ENCODE assay signal across 30 cellular contexts in the genomic region with DNA sequence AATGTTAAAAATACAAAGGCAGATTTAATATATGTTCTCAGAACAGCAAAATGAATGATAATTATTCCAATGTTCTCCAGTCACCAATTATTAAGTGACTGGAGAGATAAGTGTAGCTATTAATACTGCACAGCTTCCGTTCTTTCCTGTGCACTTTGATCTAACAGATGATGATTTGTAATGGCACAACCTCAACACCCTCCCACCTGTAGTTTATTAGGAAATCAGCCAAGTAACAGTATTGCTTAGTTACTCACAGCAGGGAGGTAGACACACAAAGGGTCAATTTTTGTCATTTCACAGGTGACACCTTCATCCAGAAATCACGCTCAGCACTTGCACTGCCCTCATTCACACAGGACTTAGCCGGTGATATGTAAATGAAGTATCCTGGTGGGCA.
"Had no signal": no experiment of that assay in that cellular context is flagged by ENCODE, and none has a peak within 500 bp of the region (broad histone marks: within the 10 kb centered on the region; RNA-seq: fewer than 3 reads in every experiment).

No MANE protein-coding gene starts in this region.

- H3K4me3 ChIP-seq: gastroesophageal sphincter, hepatocyte, psoas muscle, right atrium auricular region, stomach, thyroid gland, upper lobe of left lung, vagina had no signal

- H3K27ac ChIP-seq: brain microvascular endothelial cell, gastroesophageal sphincter, hepatocyte, parathyroid adenoma, psoas muscle, right atrium auricular region, stomach, thyroid gland, upper lobe of left lung, vagina had no signal

- H3K4me3 Mint-ChIP-seq: activated CD4-positive, alpha-beta memory T cell treated with anti-CD3 and anti-CD28 coated beads, Interleukin-2, amount 10 ng/mL, durations not matched to agents 7 days and 5 days; activated CD4-positive, alpha-beta T cell treated with anti-CD3 and anti-CD28 coated beads, Interleukin-2, amount 10 ng/mL, durations not matched to agents 24 days and 14 days; activated T-cell treated with anti-CD3 and anti-CD28 coated beads, Interleukin-2, amount 50 U/mL, for 24 hours; effector memory CD8-positive, alpha-beta T cell; naive B cell; nephron progenitor cell; stimulated activated naive B cell treated with anti-CD40 and anti-IgM and Interleukin-4, amounts not matched to agents 10 μg/mL and 1 μg/mL and 100 μg/mL, for 72 hours had no signal

- H3K27me3 ChIP-seq: brain microvascular endothelial cell, gastroesophageal sphincter, hepatocyte, right atrium auricular region, stomach, thyroid gland, upper lobe of left lung, vagina had no signal

- H3K9me3 ChIP-seq: gastroesophageal sphincter, psoas muscle, right atrium auricular region, stomach, thyroid gland, upper lobe of left lung, vagina had no signal

- FAIRE-seq: astrocyte, endothelial cell of umbilical vein had no signal

- DNase-seq: activated CD4-positive, alpha-beta memory T cell treated with anti-CD3 and anti-CD28 coated beads, Interleukin-2, amount 10 ng/mL, durations not matched to agents 7 days and 5 days; activated CD4-positive, alpha-beta T cell treated with anti-CD3 and anti-CD28 coated beads, Interleukin-2, amount 10 ng/mL, durations not matched to agents 24 days and 14 days; activated CD4-positive, CD25-positive, alpha-beta regulatory T cell treated with anti-CD3 and anti-CD28 coated beads, Interleukin-2, amount 50 U/mL, for 72 hours; activated CD8-positive, alpha-beta memory T cell treated with anti-CD3 and anti-CD28 coated beads, Interleukin-2, amount 50 U/mL, for 48 hours; activated gamma-delta T cell treated with Interleukin-2 at 50 U/mL for 16 hours; activated naive CD4-positive, alpha-beta T cell treated with anti-CD3 and anti-CD28 coated beads, Interleukin-2, amount 50 U/mL, for 16 hours; activated T-cell treated with anti-CD3 and anti-CD28 coated beads, Interleukin-2, amount 50 U/mL, for 24 hours; amniotic stem cell; brain microvascular endothelial cell; cortex of kidney; effector memory CD8-positive, alpha-beta T cell; islet precursor cell; left ventricle myocardium superior; naive B cell; nephron progenitor cell; nucleus accumbens; psoas muscle; stimulated activated CD4-positive, alpha-beta T cell treated with anti-CD3 and anti-CD28 coated beads, Interleukin-15, amount 100 ng/mL, for 24 hours; stimulated activated CD4-positive, alpha-beta T cell treated with anti-CD3 and anti-CD28 coated beads, Interleukin-2, amount 100 ng/mL, for 24 hours; stimulated activated naive B cell treated with anti-CD40 and anti-IgM and Interleukin-4, amounts not matched to agents 10 μg/mL and 1 μg/mL and 100 μg/mL, for 72 hours; stomach; thyroid gland; upper lobe of left lung had no signal

- H3K36me3 ChIP-seq: brain microvascular endothelial cell, gastroesophageal sphincter, right atrium auricular region, stomach, thyroid gland, upper lobe of left lung, vagina had no signal

- H2AFZ ChIP-seq: hepatocyte, parathyroid adenoma had no signal

- H3K9ac ChIP-seq: parathyroid adenoma had no signal

- H3K9me3 Mint-ChIP-seq: activated CD4-positive, alpha-beta memory T cell treated with anti-CD3 and anti-CD28 coated beads, Interleukin-2, amount 10 ng/mL, durations not matched to agents 7 days and 5 days; activated CD4-positive, alpha-beta T cell treated with anti-CD3 and anti-CD28 coated beads, Interleukin-2, amount 10 ng/mL, durations not matched to agents 24 days and 14 days; naive B cell; nephron progenitor cell had no signal

- H3K4me2 ChIP-seq: hepatocyte had no signal

- H3K27me3 Mint-ChIP-seq: activated CD4-positive, alpha-beta memory T cell treated with anti-CD3 and anti-CD28 coated beads, Interleukin-2, amount 10 ng/mL, durations not matched to agents 7 days and 5 days; activated CD4-positive, alpha-beta T cell treated with anti-CD3 and anti-CD28 coated beads, Interleukin-2, amount 10 ng/mL, durations not matched to agents 24 days and 14 days; activated T-cell treated with anti-CD3 and anti-CD28 coated beads, Interleukin-2, amount 50 U/mL, for 24 hours; effector memory CD8-positive, alpha-beta T cell; naive B cell; stimulated activated naive B cell treated with anti-CD40 and anti-IgM and Interleukin-4, amounts not matched to agents 10 μg/mL and 1 μg/mL and 100 μg/mL, for 72 hours had no signal

- ATAC-seq: effector memory CD8-positive, alpha-beta T cell; gastroesophageal sphincter; left ventricle myocardium superior; psoas muscle; stimulated activated naive B cell treated with anti-CD40 and anti-IgM and Interleukin-4, amounts not matched to agents 10 μg/mL and 1 μg/mL and 100 μg/mL, for 72 hours had no signal

- H3K79me2 ChIP-seq: hepatocyte, parathyroid adenoma had no signal

- H3K36me3 Mint-ChIP-seq: naive B cell; stimulated activated naive B cell treated with anti-CD40 and anti-IgM and Interleukin-4, amounts not matched to agents 10 μg/mL and 1 μg/mL and 100 μg/mL, for 72 hours had no signal

- H3K4me1 ChIP-seq: gastroesophageal sphincter, parathyroid adenoma, psoas muscle, right atrium auricular region, thyroid gland, upper lobe of left lung, vagina had no signal

- H3K27ac Mint-ChIP-seq: activated CD4-positive, alpha-beta memory T cell treated with anti-CD3 and anti-CD28 coated beads, Interleukin-2, amount 10 ng/mL, durations not matched to agents 7 days and 5 days; activated CD4-positive, alpha-beta T cell treated with anti-CD3 and anti-CD28 coated beads, Interleukin-2, amount 10 ng/mL, durations not matched to agents 24 days and 14 days; activated T-cell treated with anti-CD3 and anti-CD28 coated beads, Interleukin-2, amount 50 U/mL, for 24 hours; effector memory CD8-positive, alpha-beta T cell; naive B cell; nephron progenitor cell; stimulated activated naive B cell treated with anti-CD40 and anti-IgM and Interleukin-4, amounts not matched to agents 10 μg/mL and 1 μg/mL and 100 μg/mL, for 72 hours had no signal

- H3K4me1 Mint-ChIP-seq: activated CD4-positive, alpha-beta memory T cell treated with anti-CD3 and anti-CD28 coated beads, Interleukin-2, amount 10 ng/mL, durations not matched to agents 7 days and 5 days; activated CD4-positive, alpha-beta T cell treated with anti-CD3 and anti-CD28 coated beads, Interleukin-2, amount 10 ng/mL, durations not matched to agents 24 days and 14 days; naive B cell; nephron progenitor cell; stimulated activated naive B cell treated with anti-CD40 and anti-IgM and Interleukin-4, amounts not matched to agents 10 μg/mL and 1 μg/mL and 100 μg/mL, for 72 hours had no signal
